ENCODE assay signal across 27 cellular contexts in the genomic region with DNA sequence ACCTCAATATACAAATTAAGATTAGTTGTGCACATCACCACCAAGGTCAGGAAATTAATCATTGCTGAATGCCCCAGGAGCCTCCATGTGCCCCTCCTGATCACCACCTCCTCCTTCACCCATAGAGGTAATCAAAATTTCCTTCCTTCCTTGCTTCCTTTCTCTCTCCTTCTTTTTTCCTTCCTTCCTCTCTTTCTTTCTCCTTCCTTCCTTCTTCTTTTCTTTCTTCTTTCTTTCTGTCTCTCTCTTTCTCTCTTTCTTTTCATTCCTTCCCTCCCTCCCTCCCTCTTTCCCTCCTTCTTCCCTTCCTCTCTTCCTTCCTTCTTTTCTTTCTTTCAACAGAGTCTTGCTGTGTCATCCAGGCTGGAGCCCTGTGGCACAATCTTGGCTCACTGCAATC.
"Had no signal": no experiment of that assay in that cellular context is flagged by ENCODE, and none has a peak within 500 bp of the region (broad histone marks: within the 10 kb centered on the region; RNA-seq: fewer than 3 reads in every experiment).

No MANE protein-coding gene starts in this region.

- H3K4me3 ChIP-seq: coronary artery, esophagus squamous epithelium, gastrocnemius medialis, heart right ventricle, left lung, lower lobe of right lung, mucosa of descending colon had no signal

- H3K4me1 ChIP-seq: gastrocnemius medialis, lower lobe of right lung had no signal

- H3K27me3 ChIP-seq: esophagus squamous epithelium, gastrocnemius medialis, heart right ventricle, left lung had no signal

- ATAC-seq: effector memory CD8-positive, alpha-beta T cell; esophagus mucosa; gastrocnemius medialis; left cardiac atrium; left lung; mucosa of descending colon had no signal

- H3K9me3 ChIP-seq: esophagus squamous epithelium, gastrocnemius medialis, lower lobe of right lung, mucosa of descending colon had no signal

- H3K27me3 Mint-ChIP-seq: naive B cell had no signal

- H3K4me3 Mint-ChIP-seq: effector memory CD8-positive, alpha-beta T cell; endodermal cell; mesothelial cell of epicardium; naive thymus-derived CD8-positive, alpha-beta T cell had no signal

- H3K36me3 Mint-ChIP-seq: mesothelial cell of epicardium, naive B cell had no signal

- H3K27ac Mint-ChIP-seq: effector memory CD8-positive, alpha-beta T cell; endodermal cell; mesothelial cell of epicardium had no signal

- FAIRE-seq: endometrium, islet of Langerhans, keratinocyte had no signal

- H3K36me3 ChIP-seq: esophagus squamous epithelium, gastrocnemius medialis, heart right ventricle, left lung, lower lobe of right lung had no signal

- H3K9me3 Mint-ChIP-seq: effector memory CD8-positive, alpha-beta T cell had no signal

- H3K27ac ChIP-seq: coronary artery, epithelial cell of prostate, gastrocnemius medialis, heart right ventricle, left lung, lower lobe of right lung had no signal

- DNase-seq: effector CD8-positive, alpha-beta T cell; effector memory CD8-positive, alpha-beta T cell; endodermal cell; erythroblast; esophagus squamous epithelium; foreskin fibroblast; foreskin melanocyte; gastrocnemius medialis; glutamatergic neuron; head of caudate nucleus; heart right ventricle; hippocampal formation; left cardiac atrium; left lung; left ventricle myocardium superior; lower lobe of right lung; mesenchymal stem cell; mucosa of descending colon; naive B cell; naive thymus-derived CD8-positive, alpha-beta T cell had no signal

- H3K4me1 Mint-ChIP-seq: mesothelial cell of epicardium had no signal
